In the genomic region with DNA sequence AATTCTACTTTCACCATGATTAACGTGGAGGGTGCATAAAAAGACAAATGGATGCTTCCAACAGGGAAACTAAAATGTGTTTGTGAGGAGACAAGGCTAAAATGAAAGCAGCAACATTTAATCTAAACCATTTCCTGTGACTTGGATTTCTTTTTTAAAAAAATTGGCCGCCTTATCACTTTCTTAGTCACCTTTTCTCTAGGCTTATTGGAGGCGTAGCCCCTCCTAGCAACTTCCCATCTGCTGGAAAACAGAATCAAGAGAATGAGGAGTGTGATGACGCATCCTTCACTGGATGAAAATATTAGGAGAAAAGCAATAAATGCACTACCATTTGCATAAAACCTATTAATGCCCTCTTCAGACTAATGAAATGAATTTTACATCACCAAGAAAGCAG, we compare ENCODE assay signal across 1 cellular context.
TF ChIP-seq lines count a peak whose summit lies in the region.

No MANE protein-coding gene starts in this region.

TF ChIP-seq in H1, 55 proteins besides CTCF, POLR2A, EP300 and RAD21 (continued from another document):
- TF ChIP-seq RNF2 (IDR thresholded peaks at IDR 0.05; ENCODE audit: borderline replicate concordance, low read depth, low read length, missing control alignments, poor library complexity, severe bottlenecking) (no peak), SP4 (IDR thresholded peaks at IDR 0.05; ENCODE audit: low read length) (no peak), JUN (IDR thresholded peaks at IDR 0.05; ENCODE audit: low read depth, low read length) (no peak), TAF7 (optimal IDR thresholded peaks at IDR 0.05; ENCODE audit: borderline replicate concordance, low read depth, low read length) (no peak), POU5F1 (IDR thresholded peaks at IDR 0.05; ENCODE audit: low read depth, low read length) (no peak), SRF (IDR thresholded peaks at IDR 0.05; ENCODE audit: low read depth, low read length) (no peak)
